In genomic region chr16:16861546-16861945, GRCh38 we compare ENCODE assay signal across 8 cellular contexts.
A peak's percentile ranks its signal among the peaks of the same experiment; 100 is the strongest.
DNase-seq lines count a peak whose midpoint lies in the region; ATAC-seq and TF ChIP-seq lines count a peak whose summit lies in the region.

No MANE protein-coding gene starts in this region.

- H3K9ac ChIP-seq in endodermal cell (ENCODE audit: extremely low read depth, low read length, poor library complexity, severe bottlenecking) = no peak overlapping the region

- peak; percentile 14 for DNase-seq in A172 (ENCODE audit: low spot score)
- DNase-seq in GM12865 (ENCODE audit: low read depth) = peak; percentile 73
- DNase-seq in NCI-H460 (ENCODE audit: extremely low read depth, low read depth) = peak; percentile 77
- peak; percentile 66 for DNase-seq in activated CD8-positive, alpha-beta T cell treated with anti-CD3 and anti-CD28 coated beads for 36 hours
- DNase-seq in endodermal cell = peak; percentile 83
- DNase-seq in naive B cell = peak; percentile 42
- peak; percentile 12 for DNase-seq in stromal cell of bone marrow (ENCODE audit: low read depth)

- H3K4me1 Mint-ChIP-seq in activated CD8-positive, alpha-beta T cell treated with anti-CD3 and anti-CD28 coated beads for 36 hours (ENCODE audit: low read depth) = no peaks in the 10 kb centered on the region
- H3K4me1 Mint-ChIP-seq in endodermal cell (peaks cover 40% of the 10 kb centered on the region), naive B cell (peaks cover 0 to 4% (median 3%) of the 10 kb centered on the region in 3 donors)

- TF ChIP-seq CTCF in GM12865 (IDR thresholded peaks at IDR 0.05; ENCODE audit: insufficient read depth, low read depth, low read length, missing control alignments) (peak; percentile 69), endodermal cell (conservative IDR thresholded peaks at IDR 0.05) (peak; percentile 89)
- peak; percentile 79 for TF ChIP-seq CTCF in activated CD8-positive, alpha-beta T cell treated with anti-CD3 and anti-CD28 coated beads for 36 hours (IDR thresholded peaks at IDR 0.05)

- WGBS in endodermal cell (ENCODE audit: insufficient coverage in 1 of 2, insufficient read length in 1 of 2), 2 experiments = 14 to 33% methylated on average over 3 to 7 of the region's 7 CpGs

- H3K36me3 ChIP-seq in endodermal cell (ENCODE audit: control insufficient read depth, insufficient read depth, low read length) = no peaks in the 10 kb centered on the region

- peaks cover 11% of the 10 kb centered on the region for H3K27me3 Mint-ChIP-seq in activated CD8-positive, alpha-beta T cell treated with anti-CD3 and anti-CD28 coated beads for 36 hours
- H3K27me3 Mint-ChIP-seq in endodermal cell (ENCODE audit: insufficient read depth) (peaks cover 32% of the 10 kb centered on the region), naive B cell (peaks cover 13 to 26% (median 17%) of the 10 kb centered on the region in 3 donors)

- no peaks in the 10 kb centered on the region for H3K9me3 Mint-ChIP-seq in activated CD8-positive, alpha-beta T cell treated with anti-CD3 and anti-CD28 coated beads for 36 hours
- H3K9me3 Mint-ChIP-seq in endodermal cell (no peaks in the 10 kb centered on the region), naive B cell (no peaks in the 10 kb centered on the region)

- no peak overlapping the region for H3K4me3 Mint-ChIP-seq in activated CD8-positive, alpha-beta T cell treated with anti-CD3 and anti-CD28 coated beads for 36 hours
- H3K4me3 Mint-ChIP-seq in endodermal cell = no peak overlapping the region
- H3K4me3 Mint-ChIP-seq in naive B cell = no peak overlapping the region

- H3K36me3 Mint-ChIP-seq in activated CD8-positive, alpha-beta T cell treated with anti-CD3 and anti-CD28 coated beads for 36 hours (ENCODE audit: low read depth) = no peaks in the 10 kb centered on the region
- no peaks in the 10 kb centered on the region for H3K36me3 Mint-ChIP-seq in endodermal cell (ENCODE audit: low read depth)
- no peaks in the 10 kb centered on the region for H3K36me3 Mint-ChIP-seq in naive B cell

- H3K4me3 ChIP-seq in GM12865 (ENCODE audit: low read depth, low read length) (no peak overlapping the region), endodermal cell (ENCODE audit: low read length) (no peak overlapping the region)

- no peak overlapping the region for H3K27ac Mint-ChIP-seq in activated CD8-positive, alpha-beta T cell treated with anti-CD3 and anti-CD28 coated beads for 36 hours
- H3K27ac Mint-ChIP-seq in endodermal cell (no peak overlapping the region), naive B cell (no peak overlapping the region)

- intact Hi-C loops in activated CD8-positive, alpha-beta T cell treated with anti-CD3 and anti-CD28 coated beads for 36 hours (cut with micrococcal nuclease) = no loop called here

- POLR2A ChIA-PET in activated CD8-positive, alpha-beta T cell treated with anti-CD3 and anti-CD28 coated beads for 36 hours (lab: Charles Lee) = no interaction called here

- no peak overlapping the region for H3K27ac ChIP-seq in endodermal cell (ENCODE audit: low read depth, low read length)

- H3K9me3 ChIP-seq in endodermal cell (ENCODE audit: control insufficient read depth, low read length) = no peaks in the 10 kb centered on the region

- CTCF ChIA-PET in activated CD8-positive, alpha-beta T cell treated with anti-CD3 and anti-CD28 coated beads for 36 hours (lab: Charles Lee) = interaction anchor here (0.7 to 2.7 kb wide), 9 partner anchors 10 to 717 kb away, joined by 3 to 16 read pairs (median 4); no protein-coding TSS in a partner anchor

- ATAC-seq in activated CD8-positive, alpha-beta T cell treated with anti-CD3 and anti-CD28 coated beads for 36 hours = peak; percentile 49
- ATAC-seq in naive B cell (ENCODE audit: low read depth in 2 of 2) = peak in 1 of 2 donors; percentile 28
- no peak for ATAC-seq in HG03457 (IDR thresholded peaks at IDR 0.05; ENCODE audit: unreplicated experiment)

- no peaks in the 10 kb centered on the region for H3K27me3 ChIP-seq in endodermal cell (ENCODE audit: control insufficient read depth, insufficient read depth, low read length, poor library complexity, severe bottlenecking)

- H3K4me1 ChIP-seq in endodermal cell (ENCODE audit: control insufficient read depth, insufficient read depth, low read length) = no peaks in the 10 kb centered on the region

Comparison
In these comparisons a context has a peak if more than half of its experiments do, and no peak if none do; other contexts are left out.
1. DNase-seq: peak in every context shown above with its lines; median percentile 83 in endodermal cell; 77 in NCI-H460; 73 in GM12865; 66 in activated CD8-positive, alpha-beta T cell treated with anti-CD3 and anti-CD28 coated beads for 36 hours; 42 in naive B cell; 14 in A172; 12 in stromal cell of bone marrow.